Comparison of ENCODE assay signal across 24 cellular contexts in genomic region chr1:64532646-64533045, GRCh38.
DNase-seq lines count a peak whose midpoint lies in the region; ATAC-seq and TF ChIP-seq lines count a peak whose summit lies in the region.
"Had no signal": no experiment of that assay in that cellular context is flagged by ENCODE, and none has a peak within 500 bp of the region (broad histone marks: within the 10 kb centered on the region; RNA-seq: fewer than 3 reads in every experiment).

No MANE protein-coding gene starts in this region.

- no peaks in the 10 kb centered on the region for H3K4me1 ChIP-seq in foreskin keratinocyte
- H3K4me1 ChIP-seq: BE2C had no signal

- DNase-seq in ELR (ENCODE audit: low read depth) (peak; percentile 37), M059J (ENCODE audit: low read depth) (peak; percentile 25), foreskin keratinocyte (no peak), DMS 273 (lab: John Stamatoyannopoulos, UW; ENCODE audit: unreplicated experiment) (no peak), putamen (ENCODE audit: low spot score) (no peak), brain microvascular endothelial cell (no peak)
- DNase-seq: BE2C; CD4-positive, CD25-positive, alpha-beta regulatory T cell; COR-L47; DMS153; GF-D8; H7; IMR-90; MG63; NCI-H1417; NCI-H187; NCI-H446; RPMI8226; SHP77; T-cell had no signal

- ATAC-seq in foreskin keratinocyte (peak; percentile 34), GM19395 (IDR thresholded peaks at IDR 0.05; ENCODE audit: unreplicated experiment) (no peak)

- H3K4me3 ChIP-seq in brain microvascular endothelial cell (ENCODE audit: low read depth, low read length), result no peak overlapping the region
- H3K4me3 ChIP-seq: MG63, SK-N-MC had no signal

- H3K27ac ChIP-seq in C4-2B, result peak overlapping the region; percentile 15; the same call in 1 of the 2 replicates
- H3K27ac ChIP-seq in foreskin keratinocyte, result no peak overlapping the region
- no peak overlapping the region for H3K27ac ChIP-seq in brain microvascular endothelial cell
- H3K27ac ChIP-seq: KMS-11, SK-N-MC had no signal

- H3K36me3 ChIP-seq in brain microvascular endothelial cell (replicated peaks), result no peaks in the 10 kb centered on the region
- H3K36me3 ChIP-seq: BE2C, MG63 had no signal

- TF ChIP-seq CTCF in C4-2B (conservative IDR thresholded peaks at IDR 0.05), result no peak
- TF ChIP-seq CTCF in foreskin keratinocyte (conservative IDR thresholded peaks at IDR 0.05), result no peak
- no peak for TF ChIP-seq CTCF in brain microvascular endothelial cell (IDR thresholded peaks at IDR 0.05; ENCODE audit: low read depth, low read length, missing control alignments)

- H3K27me3 ChIP-seq in foreskin keratinocyte (no peaks in the 10 kb centered on the region), brain microvascular endothelial cell (replicated peaks) (no peaks in the 10 kb centered on the region)
- H3K27me3 ChIP-seq: BE2C, MG63 had no signal

- in situ Hi-C loops in brain microvascular endothelial cell (cut with HindIII; ENCODE audit: low pct_ligation_motif_present, low sequenced_read_pairs), result no loop called here

Comparison
In these comparisons a context has a peak if more than half of its experiments do, and no peak if none do; other contexts are left out.
1. DNase-seq: peak in ELR (single experiment) and M059J (single experiment); none in foreskin keratinocyte (0 of 2), DMS 273 (single experiment), putamen (single experiment) and brain microvascular endothelial cell (single experiment).